24 cellular contexts compared by ENCODE assay signal in the genomic region with DNA sequence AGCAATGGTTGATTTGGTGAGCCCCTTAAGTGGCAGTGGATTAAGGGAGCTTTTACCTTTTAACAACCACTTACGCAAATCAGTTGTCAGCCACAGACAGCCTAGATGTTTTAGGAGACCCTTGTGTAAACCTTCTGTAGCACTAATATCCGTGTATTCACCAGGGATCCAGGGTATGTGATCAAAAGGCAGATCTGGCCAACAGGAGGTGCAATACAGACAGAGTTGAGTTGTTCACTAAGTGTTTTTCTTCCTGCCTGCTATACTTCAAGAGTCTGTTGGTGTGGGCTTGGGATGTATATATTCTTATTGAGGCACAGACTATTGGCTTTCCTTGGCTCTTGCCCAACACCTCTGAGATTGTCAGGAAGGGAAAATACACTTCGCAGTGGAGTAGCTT.
DNase-seq lines count a peak whose midpoint lies in the region; ATAC-seq, FAIRE-seq and TF ChIP-seq lines count a peak whose summit lies in the region.
"Had no signal": no experiment of that assay in that cellular context is flagged by ENCODE, and none has a peak within 500 bp of the region (broad histone marks: within the 10 kb centered on the region; RNA-seq: fewer than 3 reads in every experiment).

No MANE protein-coding gene starts in this region.

- H3K18ac ChIP-seq in mesendoderm (ENCODE audit: low read length): no peak overlapping the region

- H3K56ac ChIP-seq in mesendoderm (ENCODE audit: low read length): no peak overlapping the region

- H3K4me3 ChIP-seq in LNCaP clone FGC (ENCODE audit: low read depth, low read length) (no peak overlapping the region), brain microvascular endothelial cell (ENCODE audit: low read depth, low read length) (no peak overlapping the region), mesendoderm (ENCODE audit: low read length) (no peak overlapping the region), SJCRH30 (no peak overlapping the region)
- H3K4me3 ChIP-seq: PC-9, prostate gland, SK-N-MC, thoracic aorta had no signal

- H3K79me1 ChIP-seq in mesendoderm (ENCODE audit: low read length): peaks cover 2% of the 10 kb centered on the region

- H3K27ac ChIP-seq in brain microvascular endothelial cell (no peak overlapping the region), mesendoderm (ENCODE audit: low read depth, low read length) (no peak overlapping the region), SJCRH30 (no peak overlapping the region), foreskin keratinocyte (no peak overlapping the region)
- H3K27ac ChIP-seq: PC-9, prostate gland, SK-N-MC, thoracic aorta had no signal

- WGBS in mesendoderm (ENCODE audit: extremely low coverage, insufficient coverage, low lambda C conversion rate): no CpG with 5 or more reads among the region's 3 CpGs

- H3K9me3 ChIP-seq in SJCRH30 (replicated peaks): no peaks in the 10 kb centered on the region
- H3K9me3 ChIP-seq: prostate gland, thoracic aorta had no signal

- H3K9ac ChIP-seq in mesendoderm (ENCODE audit: low read length): no peak overlapping the region

- H4K5ac ChIP-seq in mesendoderm (ENCODE audit: low read length): no peak overlapping the region

- no peak overlapping the region for H2BK15ac ChIP-seq in mesendoderm (replicated peaks; ENCODE audit: low read depth)

- TF ChIP-seq CTCF in D721Med (IDR thresholded peaks at IDR 0.05; ENCODE audit: insufficient read depth, missing control alignments): peak; percentile 21
- TF ChIP-seq CTCF in LNCaP clone FGC (IDR thresholded peaks at IDR 0.05; ENCODE audit: control insufficient read depth, extremely low read depth, insufficient read depth): peak; percentile 27
- peak; percentile 19 for TF ChIP-seq CTCF in brain microvascular endothelial cell (IDR thresholded peaks at IDR 0.05; ENCODE audit: low read depth, low read length, missing control alignments)
- no peak for TF ChIP-seq CTCF in foreskin keratinocyte (conservative IDR thresholded peaks at IDR 0.05)

- DNase-seq in D721Med (ENCODE audit: insufficient read length, low spot score): no peak
- DNase-seq in LNCaP clone FGC (ENCODE audit: low read depth): no peak
- no peak for DNase-seq in brain microvascular endothelial cell
- DNase-seq in mesendoderm: peak; percentile 55
- DNase-seq in SJCRH30: no peak
- no peak for DNase-seq in amniotic stem cell (lab: John Stamatoyannopoulos, UW)
- DNase-seq in foreskin keratinocyte: no peak
- DNase-seq: activated CD8-positive, alpha-beta T cell treated with anti-CD3 and anti-CD28 coated beads for 36 hours; activated naive CD4-positive, alpha-beta T cell; CD8-positive, alpha-beta memory T cell; DND-41; H7; Karpas-422; left colon; NCI-H1105; NCI-H2081 treated with DMSO at 0.1 percent for 48 hours; PC-9; stimulated activated CD4-positive, alpha-beta T cell treated with anti-CD3 and anti-CD28 coated beads, Interleukin-1b, Interleukin-23, amount 100 ng/mL, for 48 hours; stimulated activated naive B cell treated with anti-CD40 and anti-IgM and Interleukin-4, amounts not matched to agents 10 μg/mL and 1 μg/mL and 100 μg/mL, for 72 hours; T-helper 9 cell had no signal

- no peak overlapping the region for H4K8ac ChIP-seq in mesendoderm (ENCODE audit: low read depth, low read length)

- no peak overlapping the region for H2BK5ac ChIP-seq in mesendoderm (ENCODE audit: low read length)

- H2BK120ac ChIP-seq in mesendoderm (ENCODE audit: low read depth, low read length): no peak overlapping the region

- ATAC-seq in foreskin keratinocyte: no peak
- ATAC-seq: activated CD8-positive, alpha-beta T cell treated with anti-CD3 and anti-CD28 coated beads for 36 hours; esophagus mucosa; left colon; stimulated activated naive B cell treated with anti-CD40 and anti-IgM and Interleukin-4, amounts not matched to agents 10 μg/mL and 1 μg/mL and 100 μg/mL, for 72 hours had no signal

- no peak overlapping the region for H2AK5ac ChIP-seq in mesendoderm (ENCODE audit: low read length)

- no peak for FAIRE-seq in D721Med (lab: Jason Lieb, UNC)

- no peaks in the 10 kb centered on the region for H3K36me3 ChIP-seq in brain microvascular endothelial cell (replicated peaks)
- no peaks in the 10 kb centered on the region for H3K36me3 ChIP-seq in mesendoderm (ENCODE audit: control insufficient read depth, insufficient read depth, low read length)
- no peaks in the 10 kb centered on the region for H3K36me3 ChIP-seq in SJCRH30
- H3K36me3 ChIP-seq: prostate gland, thoracic aorta had no signal

- no peak overlapping the region for H3K4me2 ChIP-seq in mesendoderm (ENCODE audit: low read length)
- H3K4me2 ChIP-seq: PC-9 had no signal

- H3K4me1 ChIP-seq in mesendoderm (ENCODE audit: control insufficient read depth, low read depth, low read length) (peaks cover 4% of the 10 kb centered on the region), SJCRH30 (no peaks in the 10 kb centered on the region), foreskin keratinocyte (no peaks in the 10 kb centered on the region)
- H3K4me1 ChIP-seq: prostate gland had no signal

- H3K27me3 ChIP-seq in brain microvascular endothelial cell (replicated peaks): no peaks in the 10 kb centered on the region
- H3K27me3 ChIP-seq in mesendoderm (ENCODE audit: insufficient read depth, low read length, poor library complexity): no peaks in the 10 kb centered on the region
- H3K27me3 ChIP-seq in SJCRH30: no peaks in the 10 kb centered on the region
- H3K27me3 ChIP-seq in foreskin keratinocyte: peaks cover 2% of the 10 kb centered on the region

- H3K79me2 ChIP-seq in mesendoderm (ENCODE audit: control insufficient read depth, insufficient read depth, low read length): no peaks in the 10 kb centered on the region

- in situ Hi-C loops in brain microvascular endothelial cell (cut with HindIII; ENCODE audit: low pct_ligation_motif_present, low sequenced_read_pairs): no loop called here

- no peak overlapping the region for H3K4ac ChIP-seq in mesendoderm (ENCODE audit: low read depth, low read length)

- H3K23ac ChIP-seq in mesendoderm (ENCODE audit: low read length): no peak overlapping the region
